ENCODE assay signal across 8 cellular contexts in the genomic region with DNA sequence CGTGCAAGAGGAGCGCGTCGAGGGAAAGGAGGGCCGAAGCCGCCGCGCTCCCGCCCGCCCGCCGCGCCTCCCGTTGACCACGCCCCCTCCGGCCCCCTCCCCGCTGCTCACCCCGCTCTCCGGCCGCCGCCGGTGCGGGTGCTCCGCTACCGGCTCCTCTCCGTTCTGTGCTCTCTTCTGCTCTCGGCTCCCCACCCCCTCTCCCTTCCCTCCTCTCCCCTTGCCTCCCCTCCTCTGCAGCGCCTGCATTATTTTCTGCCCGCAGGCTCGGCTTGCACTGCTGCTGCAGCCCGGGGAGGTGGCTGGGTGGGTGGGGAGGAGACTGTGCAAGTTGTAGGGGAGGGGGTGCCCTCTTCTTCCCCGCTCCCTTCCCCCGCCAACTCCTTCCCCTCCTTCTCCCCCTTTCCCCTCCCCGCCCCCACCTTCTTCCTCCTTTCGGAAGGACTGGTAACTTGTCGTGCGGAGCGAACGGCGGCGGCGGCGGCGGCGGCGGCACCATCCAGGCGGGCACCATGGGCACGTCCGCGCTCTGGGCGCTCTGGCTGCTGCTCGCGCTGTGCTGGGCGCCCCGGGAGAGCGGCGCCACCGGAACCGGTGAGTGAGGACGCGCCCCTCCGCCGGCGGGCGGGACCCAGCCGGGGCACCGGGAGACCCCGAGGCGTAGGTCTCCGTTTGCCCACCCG. TPM values are rescaled to one million over a fixed set of nuclear protein-coding genes. Genes with fewer than 3 reads are reported as not detected.
DNase-seq lines count a peak whose midpoint lies in the region; ATAC-seq, FAIRE-seq and TF ChIP-seq lines count a peak whose summit lies in the region.

VLDLR (plus strand) TSS at position 110 of the 683 bp plus-strand sequence; CDS start at position 513, 403 bp downstream.

- H2AFZ ChIP-seq in mammary epithelial cell (ENCODE audit: low read depth, low read length): peak within 1 kb of the TSS; percentile 98

- H3K27me3 ChIP-seq in CD4-positive, alpha-beta memory T cell (ENCODE audit: insufficient read depth, low read length): peaks cover 13% of the 10 kb centered on the region
- H3K27me3 ChIP-seq in mammary epithelial cell (ENCODE audit: insufficient read depth, low read length): no peaks in the 10 kb centered on the region
- peaks cover 0 to 8% of the 10 kb centered on the region in 2 donors for H3K27me3 ChIP-seq in small intestine (ENCODE audit: control insufficient read depth in 2 of 2, insufficient read depth in 2 of 2, low read length in 2 of 2)

- no TSS peak for BruUV-seq in mammary epithelial cell (replicated peaks; lab: Mats Ljungman, UMichigan)

- ATAC-seq in GM19395 (IDR thresholded peaks at IDR 0.05; ENCODE audit: unreplicated experiment) (peak; percentile 48), HG03521 (IDR thresholded peaks at IDR 0.05; ENCODE audit: unreplicated experiment) (peak; percentile 20)

- peaks cover 40% of the 10 kb centered on the region for H3K79me2 ChIP-seq in mammary epithelial cell (ENCODE audit: insufficient read depth, low read length)

- no peaks in the 10 kb centered on the region for H4K20me1 ChIP-seq in mammary epithelial cell (ENCODE audit: insufficient read depth, low read length)

- H3K4me1 ChIP-seq in CD4-positive, alpha-beta memory T cell (ENCODE audit: insufficient read depth, low read length): peaks cover 18% of the 10 kb centered on the region
- H3K4me1 ChIP-seq in mammary epithelial cell (ENCODE audit: insufficient read depth, low read length) (peaks cover 18% of the 10 kb centered on the region), small intestine (ENCODE audit: control insufficient read depth in 2 of 2, insufficient read depth in 1 of 2, low read depth in 1 of 2, low read length in 1 of 2) (peaks cover 0 to 2% of the 10 kb centered on the region in 2 donors)

- in situ Hi-C loops in mammary epithelial cell (cut with MboI; ENCODE audit: low sequenced_read_pairs in 2 of 2): no loop called here

- peaks cover 33 to 36% of the 10 kb centered on the region in 2 donors for H3K27me3 Mint-ChIP-seq in CD4-positive, alpha-beta memory T cell
- peaks cover 11 to 13% (median 12%) of the 10 kb centered on the region in 3 donors for H3K27me3 Mint-ChIP-seq in immature natural killer cell (ENCODE audit: low read depth in 3 of 3)

- no peak for FAIRE-seq in small intestine (lab: Jason Lieb, UNC)

- H3K36me3 Mint-ChIP-seq in CD4-positive, alpha-beta memory T cell: no peaks in the 10 kb centered on the region
- no peaks in the 10 kb centered on the region for H3K36me3 Mint-ChIP-seq in immature natural killer cell

- peak within 1 kb of the TSS; percentile 84 to 91 (median 88) for H3K4me3 Mint-ChIP-seq in CD4-positive, alpha-beta memory T cell
- peak within 1 kb of the TSS; percentile 88 to 92 (median 89) for H3K4me3 Mint-ChIP-seq in immature natural killer cell

- no peaks in the 10 kb centered on the region for H3K36me3 ChIP-seq in CD4-positive, alpha-beta memory T cell (ENCODE audit: insufficient read depth, low read length)
- H3K36me3 ChIP-seq in SK-N-MC (ENCODE audit: insufficient read depth, low read length) (no peaks in the 10 kb centered on the region), mammary epithelial cell (ENCODE audit: insufficient read depth, low read length) (no peaks in the 10 kb centered on the region), small intestine (ENCODE audit: control insufficient read depth in 2 of 2, insufficient read depth in 2 of 2, low read length in 2 of 2) (no peaks in the 10 kb centered on the region)

- CTCF ChIA-PET in CD4-positive, alpha-beta memory T cell (lab: Charles Lee; ENCODE audit: partially characterized antibody): no interaction called here
- CTCF ChIA-PET in mammary epithelial cell (lab: Charles Lee; ENCODE audit: low non-redundant PET): no interaction called here

- H3K4me2 ChIP-seq in mammary epithelial cell (ENCODE audit: insufficient read depth, low read depth, low read length): peak within 1 kb of the TSS; percentile 94

- H3K27ac ChIP-seq in CD4-positive, alpha-beta memory T cell (ENCODE audit: low read depth, low read length): no peak within 1 kb of the TSS
- H3K27ac ChIP-seq in SK-N-MC (no peak within 1 kb of the TSS), mammary epithelial cell (ENCODE audit: insufficient read depth, low read depth, low read length) (peak within 1 kb of the TSS; percentile 32), small intestine (ENCODE audit: low read depth in 1 of 2, low read length in 1 of 2) (no peak within 1 kb of the TSS)

- TF ChIP-seq CTCF in mammary epithelial cell (conservative IDR thresholded peaks at IDR 0.05 in 1 of 2, IDR thresholded peaks at IDR 0.05 in 1 of 2; ENCODE audit: extremely low read depth in 1 of 2, insufficient read depth in 1 of 2, low read depth in 1 of 2, low read length in 2 of 2): no peak

- H3K9ac ChIP-seq in SK-N-MC (ENCODE audit: insufficient read length) (peak within 1 kb of the TSS; percentile 65), mammary epithelial cell (ENCODE audit: insufficient read depth, low read length) (peak within 1 kb of the TSS; percentile 66)

- H3K9me3 ChIP-seq in CD4-positive, alpha-beta memory T cell (ENCODE audit: control insufficient read depth in 1 of 2, low read length in 2 of 2): no peaks in the 10 kb centered on the region
- H3K9me3 ChIP-seq in SK-N-MC (ENCODE audit: low read depth, low read length) (no peaks in the 10 kb centered on the region), mammary epithelial cell (replicated peaks; ENCODE audit: insufficient read depth, low read length) (no peaks in the 10 kb centered on the region), small intestine (ENCODE audit: control insufficient read depth, low read depth) (no peaks in the 10 kb centered on the region)

- intact Hi-C loops in CD4-positive, alpha-beta memory T cell (cut with micrococcal nuclease): loop anchor here (2.0 kb wide), 1 partner anchor 35 kb away; no protein-coding TSS in a partner anchor
- intact Hi-C loops in mammary epithelial cell (cut with micrococcal nuclease): loop anchor here (1.0 to 10.0 kb wide), 6 partner anchors 33 to 467 kb away; no protein-coding TSS in a partner anchor

- DNase-seq in CD4-positive, alpha-beta memory T cell: peak in 3 of 5 donors; percentile 5 to 11 (median 9)
- DNase-seq in SK-N-MC (ENCODE audit: low read depth, low spot score) (no peak), mammary epithelial cell (peak; percentile 46), immature natural killer cell (peak in 1 of 3 donors; percentile 1), small intestine (no peak), GOT3 (lab: John Stamatoyannopoulos, UW) (no peak)

- no CpG with 5 or more reads among the region's 71 CpGs for WGBS in mammary epithelial cell (ENCODE audit: low coverage, missing lambda C conversion rate)
- 0 to 1% (median 1%) methylated on average over 34 to 71 of the region's 71 CpGs for WGBS in small intestine, 3 donors

- peaks cover 0 to 2% (median 0%) of the 10 kb centered on the region in 8 donors for H3K9me3 Mint-ChIP-seq in CD4-positive, alpha-beta memory T cell
- no peaks in the 10 kb centered on the region for H3K9me3 Mint-ChIP-seq in immature natural killer cell

- H3K4me1 Mint-ChIP-seq in CD4-positive, alpha-beta memory T cell: peaks cover 10 to 29% (median 15%) of the 10 kb centered on the region in 4 donors
- peaks cover 17 to 25% of the 10 kb centered on the region in 2 donors for H3K4me1 Mint-ChIP-seq in immature natural killer cell

- POLR2A ChIA-PET in CD4-positive, alpha-beta memory T cell (lab: Charles Lee; ENCODE audit: partially characterized antibody): no interaction called here

- H3K27ac Mint-ChIP-seq in CD4-positive, alpha-beta memory T cell: peak within 1 kb of the TSS in 4 of 7 donors; percentile 9 to 74 (median 36)
- H3K27ac Mint-ChIP-seq in immature natural killer cell: peak within 1 kb of the TSS in 2 of 6 donors; percentile 16 to 32

- dilution Hi-C loops in mammary epithelial cell (cut with HindIII; ENCODE audit: low sequenced_read_pairs): no loop called here

- peak within 1 kb of the TSS in 1 of 2 donors; percentile 15 for H3K4me3 ChIP-seq in CD4-positive, alpha-beta memory T cell (ENCODE audit: low read length in 2 of 2)
- H3K4me3 ChIP-seq in SK-N-MC (peak within 1 kb of the TSS; percentile 92), mammary epithelial cell (replicated peaks in 1 of 3; ENCODE audit: insufficient read depth in 1 of 3, low read depth in 2 of 3, low read length in 3 of 3) (peak within 1 kb of the TSS; percentile 66 to 86 (median 80)), small intestine (ENCODE audit: low read depth in 1 of 2, low read length in 2 of 2) (peak within 1 kb of the TSS; percentile 48 to 71)

RNA-seq across cellular contexts. Expression of gene VLDLR, which starts in this region (rescaled TPM):
- total RNA-seq in CD4-positive, alpha-beta memory T cell: under 1 TPM; 0.38 to 0.50 TPM
- under 1 TPM; 0.07 to 0.14 TPM for polyA plus RNA-seq in CD4-positive, alpha-beta memory T cell
- 10 to 100 TPM; 28.1 to 40.8 TPM for total RNA-seq in mammary epithelial cell
- 14.5 TPM for polyA plus RNA-seq in mammary epithelial cell
- 31.1 TPM for polyA minus RNA-seq in mammary epithelial cell
- polyA plus RNA-seq in immature natural killer cell: under 1 TPM in 2 of 3 donors, not detected in 1; 0.61 to 0.84 TPM
- polyA plus RNA-seq in small intestine: 1 to 10 TPM in 1 of 3 donors, under 1 TPM in 1, not detected in 1; 0.81 to 2.1 TPM

Comparison
In these comparisons a context has a peak if more than half of its experiments do, and no peak if none do; other contexts are left out.
1. RNA of gene VLDLR (total RNA-seq): 28.1 to 40.8 TPM in mammary epithelial cell; 0.38 to 0.50 TPM in CD4-positive, alpha-beta memory T cell; every median in the first group is over 10 times any median in the second.
2. Peak in DNase-seq in CD4-positive, alpha-beta memory T cell; RNA of the gene not detected or under 1 TPM.